11 cellular contexts compared by ENCODE assay signal in the genomic region with DNA sequence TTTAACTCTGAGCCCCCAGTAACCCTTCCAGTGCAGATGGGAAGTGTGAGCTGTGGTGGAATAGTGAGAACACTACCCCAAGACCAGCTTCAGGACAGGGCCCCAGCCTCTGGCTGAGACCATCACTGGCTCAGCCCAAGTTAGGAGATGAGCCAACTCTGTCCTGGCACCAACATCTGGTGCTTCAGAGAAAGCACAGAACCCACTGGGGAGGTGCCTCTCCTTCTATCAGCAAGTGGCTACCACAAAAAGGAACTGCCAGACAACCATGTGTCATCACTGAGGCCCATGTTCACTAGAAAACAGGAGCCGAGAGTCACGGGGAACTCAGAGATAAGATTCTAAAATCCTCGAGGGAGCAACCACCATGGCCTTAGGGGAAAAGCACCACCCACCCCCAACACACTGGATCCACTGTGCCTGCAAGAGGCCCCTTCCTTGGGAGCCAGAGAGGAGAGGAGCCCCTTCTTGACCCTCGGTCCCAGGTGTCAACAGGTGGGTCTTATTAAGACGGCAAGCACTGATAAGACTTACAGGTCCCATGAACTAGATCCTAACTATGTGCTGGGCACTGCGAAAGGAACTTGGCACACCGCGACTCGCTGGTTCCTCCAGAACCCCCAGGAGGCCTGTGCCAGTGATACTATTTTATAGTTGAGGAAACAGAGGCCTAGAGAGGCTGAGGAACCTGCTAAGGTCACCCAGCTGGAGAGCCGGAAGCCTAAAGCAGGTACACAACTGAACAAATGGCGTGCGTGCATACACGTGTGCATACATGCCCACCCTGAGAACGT.
DNase-seq lines count a peak whose midpoint lies in the region; ATAC-seq, FAIRE-seq and TF ChIP-seq lines count a peak whose summit lies in the region.
"Had no signal": no experiment of that assay in that cellular context is flagged by ENCODE, and none has a peak within 500 bp of the region (broad histone marks: within the 10 kb centered on the region; RNA-seq: fewer than 3 reads in every experiment).

No MANE protein-coding gene starts in this region.

- TF ChIP-seq CTCF in DND-41 (IDR thresholded peaks at IDR 0.05; ENCODE audit: borderline replicate concordance, extremely low read depth, low read length, poor library complexity, severe bottlenecking) (no peak), astrocyte (IDR thresholded peaks at IDR 0.05; ENCODE audit: insufficient read depth, low read depth, low read length) (no peak)

- H3K27ac ChIP-seq in DND-41 (ENCODE audit: low read length), result peak overlapping the region; percentile 99
- H3K27ac ChIP-seq in astrocyte (ENCODE audit: low read depth, low read length), result no peak overlapping the region
- peak overlapping the region; percentile 71 for H3K27ac ChIP-seq in layer of hippocampus (ENCODE audit: low read depth, low read length)
- peak overlapping the region; percentile 56 for H3K27ac ChIP-seq in thymus (ENCODE audit: low read depth)
- H3K27ac ChIP-seq: thoracic aorta had no signal

- FAIRE-seq in astrocyte (lab: Jason Lieb, UNC), result peak; percentile 43
- FAIRE-seq: endometrium had no signal

- DNase-seq in DND-41 (peak; percentile 72), NOMO-1 treated with dmso at 0.1 percent for 144 hours (lab: John Stamatoyannopoulos, UW; ENCODE audit: unreplicated experiment) (peak; percentile 38), astrocyte (ENCODE audit: low read depth) (peak; percentile 58), NCI-H526 (lab: John Stamatoyannopoulos, UW) (no peak)

- H3K4me1 Mint-ChIP-seq in astrocyte (ENCODE audit: low read depth, unreplicated experiment), result peaks cover 17% of the 10 kb centered on the region

- peaks cover 92% of the 10 kb centered on the region for H3K36me3 ChIP-seq in DND-41 (ENCODE audit: insufficient read depth, low read length)
- H3K36me3 ChIP-seq in astrocyte (ENCODE audit: insufficient read depth, low read length), result no peaks in the 10 kb centered on the region
- peaks cover 32% of the 10 kb centered on the region for H3K36me3 ChIP-seq in thymus (ENCODE audit: control insufficient read depth, insufficient read depth)
- H3K36me3 ChIP-seq: thoracic aorta had no signal

- peak overlapping the region; percentile 3; the same call in 1 of the 2 replicates for H3K4me2 ChIP-seq in DND-41 (ENCODE audit: insufficient read depth, low read length)
- no peak overlapping the region for H3K4me2 ChIP-seq in astrocyte (ENCODE audit: low read length)

- H3K9me3 Mint-ChIP-seq in astrocyte (ENCODE audit: unreplicated experiment), result no peaks in the 10 kb centered on the region

- ATAC-seq in DND-41 (ENCODE audit: insufficient read depth, low read depth) (peak; percentile 79), GM21723 (IDR thresholded peaks at IDR 0.05; ENCODE audit: unreplicated experiment) (peak; percentile 51), GM18505 (IDR thresholded peaks at IDR 0.05; ENCODE audit: unreplicated experiment) (no peak)
- ATAC-seq: HCT116 had no signal

- H3K79me2 ChIP-seq in DND-41 (ENCODE audit: insufficient read depth, low read length), result peaks cover 99% of the 10 kb centered on the region
- no peaks in the 10 kb centered on the region for H3K79me2 ChIP-seq in astrocyte (ENCODE audit: insufficient read depth, low read length)

- H3K9me3 ChIP-seq in DND-41 (ENCODE audit: insufficient read depth, low read length, severe bottlenecking), result no peaks in the 10 kb centered on the region
- H3K9me3 ChIP-seq in astrocyte (ENCODE audit: insufficient read depth, low read depth, low read length), result no peaks in the 10 kb centered on the region
- no peaks in the 10 kb centered on the region for H3K9me3 ChIP-seq in thymus (ENCODE audit: control insufficient read depth)
- H3K9me3 ChIP-seq: thoracic aorta had no signal

- WGBS in thymus, result 60% methylated on average over 14 of the region's 14 CpGs

- peaks cover 3% of the 10 kb centered on the region for H3K27me3 Mint-ChIP-seq in astrocyte (ENCODE audit: low read depth, unreplicated experiment)

- TF ChIP-seq POLR2A in GM18505 (IDR thresholded peaks at IDR 0.05; ENCODE audit: borderline replicate concordance, extremely low read depth, insufficient read depth, insufficient read length), result no peak

- H3K4me3 ChIP-seq in DND-41 (ENCODE audit: low read depth in 1 of 2, low read length in 2 of 2) (no peak overlapping the region), astrocyte (ENCODE audit: insufficient read depth, low read depth, low read length) (no peak overlapping the region), thymus (ENCODE audit: low read length) (no peak overlapping the region)
- H3K4me3 ChIP-seq: thoracic aorta had no signal

- H3K4me1 ChIP-seq in DND-41 (ENCODE audit: insufficient read depth, low read length) (peaks cover 98% of the 10 kb centered on the region), astrocyte (ENCODE audit: insufficient read depth, low read length) (peaks cover 11% of the 10 kb centered on the region), thymus (ENCODE audit: control insufficient read depth, insufficient read depth, low read length) (peaks cover 74% of the 10 kb centered on the region)

- peaks cover 11% of the 10 kb centered on the region for H3K36me3 Mint-ChIP-seq in astrocyte (ENCODE audit: low read depth, unreplicated experiment)

- peaks cover 9% of the 10 kb centered on the region for H4K20me1 ChIP-seq in DND-41 (ENCODE audit: insufficient read depth, low read length)
- H4K20me1 ChIP-seq in astrocyte (ENCODE audit: insufficient read depth, low read length), result peaks cover 70% of the 10 kb centered on the region

- H3K27me3 ChIP-seq in DND-41 (ENCODE audit: insufficient read depth, low read length, poor library complexity) (no peaks in the 10 kb centered on the region), astrocyte (ENCODE audit: insufficient read depth, low read length) (no peaks in the 10 kb centered on the region), layer of hippocampus (ENCODE audit: control insufficient read depth, insufficient read depth, low read length) (no peaks in the 10 kb centered on the region), thymus (ENCODE audit: control insufficient read depth, insufficient read depth) (no peaks in the 10 kb centered on the region)

- no peak overlapping the region for H2AFZ ChIP-seq in DND-41 (ENCODE audit: low read depth, low read length)
- no peak overlapping the region for H2AFZ ChIP-seq in astrocyte (ENCODE audit: low read depth, low read length)

- no peak overlapping the region for H3K27ac Mint-ChIP-seq in astrocyte (ENCODE audit: unreplicated experiment)

- H3K9ac ChIP-seq in DND-41 (ENCODE audit: low read depth, low read length), result peak overlapping the region; percentile 40
- no peak overlapping the region for H3K9ac ChIP-seq in astrocyte (ENCODE audit: low read length)

- no peak overlapping the region for H3K4me3 Mint-ChIP-seq in astrocyte (ENCODE audit: unreplicated experiment)

Comparison
In these comparisons a context has a peak if more than half of its experiments do, and no peak if none do; other contexts are left out.
1. DNase-seq: peak in DND-41 (single experiment), NOMO-1 treated with dmso at 0.1 percent for 144 hours (single experiment) and astrocyte (single experiment); none in NCI-H526 (0 of 2).